24 cellular contexts compared by ENCODE assay signal in the genomic region with DNA sequence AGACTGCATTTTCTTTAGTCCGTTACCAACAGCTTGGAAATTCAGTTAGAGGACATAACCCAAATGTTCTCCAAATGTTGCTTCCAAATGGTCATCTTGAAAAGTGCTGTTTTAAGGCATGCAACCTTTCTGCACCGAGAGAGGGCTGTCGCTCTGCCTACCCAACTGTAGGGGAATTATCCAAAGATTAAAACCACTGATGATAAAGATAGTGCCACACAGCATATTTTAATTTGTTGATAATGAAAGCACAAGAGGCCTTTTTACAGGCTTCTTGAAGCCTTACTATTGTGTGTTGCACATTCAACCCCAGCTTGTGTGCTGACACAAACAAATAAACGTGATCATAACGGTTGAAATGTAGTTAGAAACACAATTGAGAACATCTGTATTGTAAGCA.
DNase-seq lines count a peak whose midpoint lies in the region; ATAC-seq and TF ChIP-seq lines count a peak whose summit lies in the region.
"Had no signal": no experiment of that assay in that cellular context is flagged by ENCODE, and none has a peak within 500 bp of the region (broad histone marks: within the 10 kb centered on the region; RNA-seq: fewer than 3 reads in every experiment).

No MANE protein-coding gene starts in this region.

- H3K9me3 Mint-ChIP-seq in activated B cell treated with CpG ODN at 0.5 μM for 24 hours (peaks cover 4% of the 10 kb centered on the region), WTC11 (peaks cover 27% of the 10 kb centered on the region)
- peaks cover 7% of the 10 kb centered on the region for H3K9me3 Mint-ChIP-seq in stimulated activated memory B cell treated with anti-CD40 and anti-IgM and Interleukin-4, amounts not matched to agents 10 μg/mL and 1 μg/mL and 100 μg/mL, for 72 hours
- H3K9me3 Mint-ChIP-seq: natural killer cell had no signal

- ATAC-seq in activated B cell treated with CpG ODN at 0.5 μM for 24 hours (ENCODE audit: low read depth) (no peak), WTC11 (no peak), GM18519 (IDR thresholded peaks at IDR 0.05; ENCODE audit: low FRiP score, unreplicated experiment) (no peak)
- ATAC-seq in stimulated activated memory B cell treated with anti-CD40 and anti-IgM and Interleukin-4, amounts not matched to agents 10 μg/mL and 1 μg/mL and 100 μg/mL, for 72 hours, result no peak
- no peak for ATAC-seq in activated CD4-positive, CD25-positive, alpha-beta regulatory T cell treated with anti-CD3 and anti-CD28 coated beads, Interleukin-2, amount 50 U/mL, for 24 hours

- no peaks in the 10 kb centered on the region for H4K20me1 ChIP-seq in Karpas-422 (ENCODE audit: insufficient read depth, low read depth, low read length)

- H3K27me3 Mint-ChIP-seq in activated B cell treated with CpG ODN at 0.5 μM for 24 hours (no peaks in the 10 kb centered on the region), WTC11 (ENCODE audit: low read depth) (no peaks in the 10 kb centered on the region; the same call in none of the 2 replicates)
- no peaks in the 10 kb centered on the region for H3K27me3 Mint-ChIP-seq in stimulated activated memory B cell treated with anti-CD40 and anti-IgM and Interleukin-4, amounts not matched to agents 10 μg/mL and 1 μg/mL and 100 μg/mL, for 72 hours
- H3K27me3 Mint-ChIP-seq: CD4-positive, CD25-positive, alpha-beta regulatory T cell had no signal

- intact Hi-C loops in activated B cell treated with CpG ODN at 0.5 μM for 24 hours (cut with micrococcal nuclease), result loop anchor here (1.0 kb wide), 1 partner anchor 157 kb away; no protein-coding TSS in a partner anchor

- peak overlapping the region; percentile 33 for H3K4me2 ChIP-seq in Karpas-422 (ENCODE audit: low read depth, low read length, poor library complexity, severe bottlenecking)
- H3K4me2 ChIP-seq: smooth muscle cell had no signal

- H3K9me2 ChIP-seq in Karpas-422 (replicated peaks; ENCODE audit: insufficient read depth, low read length), result no peaks in the 10 kb centered on the region

- POLR2A ChIA-PET in activated B cell treated with CpG ODN at 0.5 μM for 24 hours (lab: Charles Lee) (interaction anchor here (2.5 to 3.6 kb wide), 2 partner anchors 115 to 122 kb away, joined by 14 to 23 read pairs; partner anchors contain the start of gene LMO4), WTC11 (lab: Charles Lee) (no interaction called here)

- H3K27me3 ChIP-seq in GM06990 (replicated peaks; ENCODE audit: control insufficient read depth, insufficient read depth, low read length) (no peaks in the 10 kb centered on the region), Karpas-422 (ENCODE audit: low read length) (no peaks in the 10 kb centered on the region)
- H3K27me3 ChIP-seq: adrenal gland, testis had no signal

- no peak overlapping the region for H3K9ac ChIP-seq in Karpas-422 (ENCODE audit: low read length)

- H3K9me3 ChIP-seq in Karpas-422 (ENCODE audit: low read length), result no peaks in the 10 kb centered on the region
- H3K9me3 ChIP-seq: adrenal gland, HAP-1, testis had no signal

- TF ChIP-seq CTCF in GM06990 (IDR thresholded peaks at IDR 0.05; ENCODE audit: insufficient read depth, low read length, poor library complexity, severe bottlenecking) (no peak), activated B cell treated with CpG ODN at 0.5 μM for 24 hours (IDR thresholded peaks at IDR 0.05) (no peak), WTC11 (IDR thresholded peaks at IDR 0.05) (no peak)

- peaks cover 17% of the 10 kb centered on the region for H3K4me1 ChIP-seq in Karpas-422 (ENCODE audit: low read length)
- H3K4me1 ChIP-seq: adrenal gland, HAP-1, testis had no signal

- H3K27ac Mint-ChIP-seq in activated B cell treated with CpG ODN at 0.5 μM for 24 hours (peak overlapping the region; percentile 90), WTC11 (no peak overlapping the region)
- peak overlapping the region; percentile 89 for H3K27ac Mint-ChIP-seq in stimulated activated memory B cell treated with anti-CD40 and anti-IgM and Interleukin-4, amounts not matched to agents 10 μg/mL and 1 μg/mL and 100 μg/mL, for 72 hours

- H3K4me3 ChIP-seq in GM06990 (replicated peaks; ENCODE audit: low read depth, low read length), result peak overlapping the region; percentile 25; the same call in 1 of the 2 replicates
- H3K4me3 ChIP-seq in Karpas-422 (ENCODE audit: low read length), result no peak overlapping the region
- H3K4me3 ChIP-seq: adrenal gland, HAP-1, PC-9, smooth muscle cell, testis had no signal

- no peaks in the 10 kb centered on the region for H3K36me3 Mint-ChIP-seq in activated B cell treated with CpG ODN at 0.5 μM for 24 hours (ENCODE audit: low read depth)
- peaks cover 10% of the 10 kb centered on the region for H3K36me3 Mint-ChIP-seq in stimulated activated memory B cell treated with anti-CD40 and anti-IgM and Interleukin-4, amounts not matched to agents 10 μg/mL and 1 μg/mL and 100 μg/mL, for 72 hours
- H3K36me3 Mint-ChIP-seq in WTC11, result peaks cover 31% of the 10 kb centered on the region
- H3K36me3 Mint-ChIP-seq: CD4-positive, CD25-positive, alpha-beta regulatory T cell; natural killer cell had no signal

- H2AFZ ChIP-seq in Karpas-422 (ENCODE audit: low read length), result no peak overlapping the region
- H2AFZ ChIP-seq: PC-9 had no signal

- H3K36me3 ChIP-seq in GM06990 (ENCODE audit: control insufficient read depth, insufficient read depth, low read length) (no peaks in the 10 kb centered on the region), Karpas-422 (ENCODE audit: insufficient read depth, low read length) (no peaks in the 10 kb centered on the region)
- H3K36me3 ChIP-seq: adrenal gland, HAP-1 had no signal

- CTCF ChIA-PET in activated B cell treated with CpG ODN at 0.5 μM for 24 hours (lab: Charles Lee) (interaction anchor here (1.1 to 2.1 kb wide), 3 partner anchors 121 to 504 kb away, joined by 3 to 5 read pairs (median 3); no protein-coding TSS in a partner anchor), WTC11 (lab: Charles Lee) (interaction anchor here (1.3 to 1.4 kb wide), 2 partner anchors 13 to 158 kb away, joined by 4 read pairs; no protein-coding TSS in a partner anchor)

- H3K4me3 Mint-ChIP-seq in activated B cell treated with CpG ODN at 0.5 μM for 24 hours (no peak overlapping the region), WTC11 (no peak overlapping the region)
- H3K4me3 Mint-ChIP-seq in stimulated activated memory B cell treated with anti-CD40 and anti-IgM and Interleukin-4, amounts not matched to agents 10 μg/mL and 1 μg/mL and 100 μg/mL, for 72 hours, result peak overlapping the region; percentile 68
- H3K4me3 Mint-ChIP-seq: activated T-cell treated with anti-CD3 and anti-CD28 coated beads, Interleukin-2, amount 50 U/mL, for 4 hours; brain; natural killer cell had no signal

- H3K27ac ChIP-seq in Karpas-422 (ENCODE audit: low read length), result peak overlapping the region; percentile 40; the same call in 1 of the 2 replicates
- H3K27ac ChIP-seq: adrenal gland, PC-9, testis had no signal

- H3K79me2 ChIP-seq in Karpas-422 (ENCODE audit: low read length), result no peaks in the 10 kb centered on the region

- DNase-seq in GM06990 (ENCODE audit: extremely low read depth, insufficient read length) (peak; percentile 15), Karpas-422 (no peak), activated B cell treated with CpG ODN at 0.5 μM for 24 hours (no peak), WTC11 (ENCODE audit: low spot score) (no peak)
- DNase-seq: activated CD4-positive, alpha-beta T cell treated with anti-CD3 and anti-CD28 coated beads for 1 hour; activated T-cell treated with anti-CD3 and anti-CD28 coated beads, Interleukin-2, amount 50 U/mL, for 4 hours; foreskin melanocyte; hippocampal formation; midbrain; natural killer cell; NCI-H1105; NCI-H1930; PC-9; SHP77; SW 1271; testis had no signal

- H3K4me1 Mint-ChIP-seq in activated B cell treated with CpG ODN at 0.5 μM for 24 hours (peaks cover 33% of the 10 kb centered on the region), WTC11 (peaks cover 56% of the 10 kb centered on the region)
- peaks cover 35% of the 10 kb centered on the region for H3K4me1 Mint-ChIP-seq in stimulated activated memory B cell treated with anti-CD40 and anti-IgM and Interleukin-4, amounts not matched to agents 10 μg/mL and 1 μg/mL and 100 μg/mL, for 72 hours
- H3K4me1 Mint-ChIP-seq: brain had no signal

TF ChIP-seq in WTC11, 78 proteins besides CTCF, POLR2A, EP300 and RAD21:
- TF ChIP-seq, protein P1, sequence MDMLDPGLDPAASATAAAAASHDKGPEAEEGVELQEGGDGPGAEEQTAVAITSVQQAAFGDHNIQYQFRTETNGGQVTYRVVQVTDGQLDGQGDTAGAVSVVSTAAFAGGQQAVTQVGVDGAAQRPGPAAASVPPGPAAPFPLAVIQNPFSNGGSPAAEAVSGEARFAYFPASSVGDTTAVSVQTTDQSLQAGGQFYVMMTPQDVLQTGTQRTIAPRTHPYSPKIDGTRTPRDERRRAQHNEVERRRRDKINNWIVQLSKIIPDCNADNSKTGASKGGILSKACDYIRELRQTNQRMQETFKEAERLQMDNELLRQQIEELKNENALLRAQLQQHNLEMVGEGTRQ (CRISPR knock-in tag; IDR thresholded peaks at IDR 0.05), result no peak
- TF ChIP-seq SOX15 (CRISPR knock-in tag; IDR thresholded peaks at IDR 0.05), result no peak
- TF ChIP-seq ZBTB43 (CRISPR knock-in tag; IDR thresholded peaks at IDR 0.05), result no peak
- TF ChIP-seq, protein P2, sequence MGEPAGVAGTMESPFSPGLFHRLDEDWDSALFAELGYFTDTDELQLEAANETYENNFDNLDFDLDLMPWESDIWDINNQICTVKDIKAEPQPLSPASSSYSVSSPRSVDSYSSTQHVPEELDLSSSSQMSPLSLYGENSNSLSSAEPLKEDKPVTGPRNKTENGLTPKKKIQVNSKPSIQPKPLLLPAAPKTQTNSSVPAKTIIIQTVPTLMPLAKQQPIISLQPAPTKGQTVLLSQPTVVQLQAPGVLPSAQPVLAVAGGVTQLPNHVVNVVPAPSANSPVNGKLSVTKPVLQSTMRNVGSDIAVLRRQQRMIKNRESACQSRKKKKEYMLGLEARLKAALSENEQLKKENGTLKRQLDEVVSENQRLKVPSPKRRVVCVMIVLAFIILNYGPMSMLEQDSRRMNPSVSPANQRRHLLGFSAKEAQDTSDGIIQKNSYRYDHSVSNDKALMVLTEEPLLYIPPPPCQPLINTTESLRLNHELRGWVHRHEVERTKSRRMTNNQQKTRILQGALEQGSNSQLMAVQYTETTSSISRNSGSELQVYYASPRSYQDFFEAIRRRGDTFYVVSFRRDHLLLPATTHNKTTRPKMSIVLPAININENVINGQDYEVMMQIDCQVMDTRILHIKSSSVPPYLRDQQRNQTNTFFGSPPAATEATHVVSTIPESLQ (CRISPR knock-in tag; IDR thresholded peaks at IDR 0.05), result no peak
